ENCODE assay signal across 18 cellular contexts in the genomic region with DNA sequence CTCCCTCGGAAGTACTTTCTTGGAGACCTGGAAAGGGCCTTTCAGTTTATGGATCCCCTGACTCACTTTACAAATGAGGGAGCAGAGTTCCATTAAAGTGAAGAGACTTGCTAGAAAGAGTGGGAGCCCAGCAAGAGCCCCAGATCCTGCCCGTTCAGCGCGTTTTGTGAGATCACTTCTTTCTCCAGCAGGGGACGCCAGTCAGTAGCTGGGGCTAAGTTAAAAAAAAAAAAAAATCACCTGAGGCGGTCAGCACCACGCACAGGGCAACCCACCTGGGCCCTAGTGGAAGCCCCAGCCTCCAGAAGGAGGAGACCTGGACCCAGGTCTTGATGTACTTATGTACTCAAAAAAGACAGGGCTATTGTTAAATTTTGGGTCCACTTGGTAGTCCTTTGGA. TPM values are rescaled to one million over a fixed set of nuclear protein-coding genes. Genes with fewer than 3 reads are reported as not detected.
A peak's percentile ranks its signal among the peaks of the same experiment; 100 is the strongest.
DNase-seq lines count a peak whose midpoint lies in the region; ATAC-seq and TF ChIP-seq lines count a peak whose summit lies in the region.
"Had no signal": no experiment of that assay in that cellular context is flagged by ENCODE, and none has a peak within 500 bp of the region (broad histone marks: within the 10 kb centered on the region; RNA-seq: fewer than 3 reads in every experiment).

No MANE protein-coding gene starts in this region.

- H4K20me1 ChIP-seq in MM.1S (ENCODE audit: insufficient read depth, low read length) (no peaks in the 10 kb centered on the region), mammary epithelial cell (ENCODE audit: insufficient read depth, low read length) (no peaks in the 10 kb centered on the region)
- H4K20me1 ChIP-seq: BLaER1 had no signal

- no peak for ATAC-seq in GM21723 (IDR thresholded peaks at IDR 0.05; ENCODE audit: unreplicated experiment)
- ATAC-seq: esophagus mucosa; mucosa of descending colon; stimulated activated naive B cell treated with anti-CD40 and anti-IgM and Interleukin-4, amounts not matched to agents 10 μg/mL and 1 μg/mL and 100 μg/mL, for 72 hours had no signal

- H3K4me3 ChIP-seq in AG04450 (ENCODE audit: low read depth, low read length) (no peak overlapping the region), GM12865 (ENCODE audit: low read depth, low read length) (no peak overlapping the region), MM.1S (ENCODE audit: low read length) (no peak overlapping the region), mammary epithelial cell (replicated peaks in 1 of 3; ENCODE audit: insufficient read depth in 1 of 3, low read depth in 2 of 3, low read length in 3 of 3) (no peak overlapping the region), uterus (no peak overlapping the region)
- H3K4me3 ChIP-seq: BLaER1, colonic mucosa, mucosa of descending colon, ovary, skin epidermis, upper lobe of left lung had no signal

- H2AFZ ChIP-seq in MM.1S (ENCODE audit: low read length): no peak overlapping the region
- H2AFZ ChIP-seq in mammary epithelial cell (ENCODE audit: low read depth, low read length): no peak overlapping the region

- BruUV-seq in mammary epithelial cell (replicated peaks; lab: Mats Ljungman, UMichigan): no TSS peak

- 69% methylated on average over 6 of the region's 7 CpGs for WGBS in mammary epithelial cell (ENCODE audit: low coverage, missing lambda C conversion rate)

- dilution Hi-C loops in mammary epithelial cell (cut with HindIII; ENCODE audit: low sequenced_read_pairs): no loop called here

- DNase-seq in AG04450 (ENCODE audit: low read depth, low spot score) (no peak), GM12865 (ENCODE audit: low read depth) (peak; percentile 9), MM.1S (no peak), mammary epithelial cell (no peak), uterus (no peak), NCI-H1930 (lab: John Stamatoyannopoulos, UW) (no peak), superior temporal gyrus (ENCODE audit: extremely low spot score) (no peak)
- DNase-seq: colonic mucosa; kidney glomerular epithelial cell; mucosa of descending colon; ovary; stimulated activated naive B cell treated with anti-CD40 and anti-IgM and Interleukin-4, amounts not matched to agents 10 μg/mL and 1 μg/mL and 100 μg/mL, for 72 hours had no signal

- no peak for TF ChIP-seq POLR2A in uterus (IDR thresholded peaks at IDR 0.05)

- H3K4me1 ChIP-seq in MM.1S (ENCODE audit: low read length) (no peaks in the 10 kb centered on the region), mammary epithelial cell (ENCODE audit: insufficient read depth, low read length) (no peaks in the 10 kb centered on the region), uterus (no peaks in the 10 kb centered on the region)
- H3K4me1 ChIP-seq: BLaER1, colonic mucosa, upper lobe of left lung had no signal

- POLR2A ChIA-PET in AG04450 (lab: Yijun Ruan, JAX): no interaction called here

- H3K27ac ChIP-seq in AG04450 (ENCODE audit: low read depth, low read length): no peak overlapping the region
- no peak overlapping the region for H3K27ac ChIP-seq in MM.1S (ENCODE audit: low read length)
- no peak overlapping the region for H3K27ac ChIP-seq in mammary epithelial cell (ENCODE audit: insufficient read depth, low read depth, low read length)
- no peak overlapping the region for H3K27ac ChIP-seq in uterus
- H3K27ac ChIP-seq: BLaER1, colonic mucosa, ovary, skin epidermis, upper lobe of left lung had no signal

- H3K36me3 ChIP-seq in MM.1S (replicated peaks; ENCODE audit: insufficient read depth, low read length) (no peaks in the 10 kb centered on the region), mammary epithelial cell (ENCODE audit: insufficient read depth, low read length) (no peaks in the 10 kb centered on the region), uterus (no peaks in the 10 kb centered on the region)
- H3K36me3 ChIP-seq: BLaER1, colonic mucosa, ovary, upper lobe of left lung had no signal

- in situ Hi-C loops in mammary epithelial cell (cut with MboI; ENCODE audit: low sequenced_read_pairs in 2 of 2): no loop called here

- intact Hi-C loops in mammary epithelial cell (cut with micrococcal nuclease) (no loop called here), uterus (cut with DNase I; ENCODE audit: low total_unique reads) (no loop called here)

- H3K79me2 ChIP-seq in MM.1S (ENCODE audit: low read length) (no peaks in the 10 kb centered on the region), mammary epithelial cell (ENCODE audit: insufficient read depth, low read length) (no peaks in the 10 kb centered on the region)

- H3F3A ChIP-seq in MM.1S (ENCODE audit: insufficient read depth, low read length): no peaks in the 10 kb centered on the region

- H3K9ac ChIP-seq in MM.1S (ENCODE audit: low read length) (no peak overlapping the region), mammary epithelial cell (ENCODE audit: insufficient read depth, low read length) (no peak overlapping the region)
- H3K9ac ChIP-seq: BLaER1 had no signal

- H3K4me2 ChIP-seq in MM.1S (ENCODE audit: low read depth, low read length) (no peak overlapping the region), mammary epithelial cell (ENCODE audit: insufficient read depth, low read depth, low read length) (no peak overlapping the region)
- H3K4me2 ChIP-seq: BLaER1 had no signal

- peaks cover 4% of the 10 kb centered on the region; the same call in 1 of the 2 replicates for H3K9me3 ChIP-seq in AG04450 (ENCODE audit: control insufficient read depth, insufficient read depth, low read length)
- H3K9me3 ChIP-seq in MM.1S (replicated peaks; ENCODE audit: insufficient read depth, low read length): no peaks in the 10 kb centered on the region
- no peaks in the 10 kb centered on the region for H3K9me3 ChIP-seq in mammary epithelial cell (replicated peaks; ENCODE audit: insufficient read depth, low read length)
- H3K9me3 ChIP-seq in uterus: no peaks in the 10 kb centered on the region
- H3K9me3 ChIP-seq: colonic mucosa, mucosa of descending colon, ovary, upper lobe of left lung had no signal

- CTCF ChIA-PET in AG04450 (lab: Charles Lee) (no interaction called here), mammary epithelial cell (lab: Charles Lee; ENCODE audit: low non-redundant PET) (no interaction called here)

- H3K27me3 ChIP-seq in AG04450 (ENCODE audit: control insufficient read depth, insufficient read depth, low read length) (peaks cover under 1% of the 10 kb centered on the region), MM.1S (replicated peaks; ENCODE audit: insufficient read depth, low read length) (no peaks in the 10 kb centered on the region), mammary epithelial cell (ENCODE audit: insufficient read depth, low read length) (no peaks in the 10 kb centered on the region), uterus (no peaks in the 10 kb centered on the region)
- H3K27me3 ChIP-seq: BLaER1, colonic mucosa, ovary, upper lobe of left lung had no signal

- H3K9me2 ChIP-seq in MM.1S (replicated peaks; ENCODE audit: insufficient read depth, low read length): no peaks in the 10 kb centered on the region

- TF ChIP-seq CTCF in AG04450 (IDR thresholded peaks at IDR 0.05; ENCODE audit: low read depth, low read length) (peak; percentile 28; the same call in 1 of the 2 replicates), GM12865 (IDR thresholded peaks at IDR 0.05; ENCODE audit: insufficient read depth, low read depth, low read length, missing control alignments) (peak; percentile 33), MM.1S (IDR thresholded peaks at IDR 0.05; ENCODE audit: low read length) (peak; percentile 34), mammary epithelial cell (conservative IDR thresholded peaks at IDR 0.05 in 1 of 2, IDR thresholded peaks at IDR 0.05 in 1 of 2; ENCODE audit: extremely low read depth in 1 of 2, insufficient read depth in 1 of 2, low read depth in 1 of 2, low read length in 2 of 2) (peak; percentile 12 to 35), uterus (IDR thresholded peaks at IDR 0.05) (no peak)

RNA-seq across cellular contexts. Expression of a gene that starts 40.8 kb away (rescaled TPM):
- polyA plus RNA-seq in AG04450 (2011; rRNA removed): 0.48 and 0.77 TPM in 2 replicates
- polyA minus RNA-seq in AG04450 (2011; rRNA and poly(A)+ RNA removed): 0.35 and 0.41 TPM in 2 replicates
- 1 to 10 TPM in 1 of 2 donors, under 1 TPM in 1; 0.33 to 1.1 TPM for total RNA-seq in mammary epithelial cell
- 0.31 TPM for polyA plus RNA-seq in mammary epithelial cell
- polyA minus RNA-seq in mammary epithelial cell: not detected
- total RNA-seq in uterus: 1 to 10 TPM in 2 of 4 donors, under 1 TPM in 1, not detected in 1; 0.88 to 5.1 (median 2.8) TPM
- total RNA-seq: Daoy, esophagus mucosa had no signal

Comparison
In these comparisons a context has a peak if more than half of its experiments do, and no peak if none do; other contexts are left out.
1. CTCF ChIP-seq: peak in AG04450 (single experiment), GM12865 (single experiment), MM.1S (single experiment) and mammary epithelial cell (2 of 2); none in uterus (0 of 4).